13 cellular contexts compared by ENCODE assay signal in genomic region chr6:113586966-113587699, GRCh38.
DNase-seq lines count a peak whose midpoint lies in the region; ATAC-seq and TF ChIP-seq lines count a peak whose summit lies in the region.
"Had no signal": no experiment of that assay in that cellular context is flagged by ENCODE, and none has a peak within 500 bp of the region (broad histone marks: within the 10 kb centered on the region; RNA-seq: fewer than 3 reads in every experiment).

No MANE protein-coding gene starts in this region.

- no peaks in the 10 kb centered on the region for H3K23me2 ChIP-seq in H9 (ENCODE audit: insufficient read length, low read depth, low read length, poor library complexity, severe bottlenecking)

- peak overlapping the region; percentile 8 for H2BK120ac ChIP-seq in H9 (ENCODE audit: low read depth, low read length, poor library complexity, severe bottlenecking)

- H3K36me3 Mint-ChIP-seq in H9 (ENCODE audit: insufficient read depth in 1 of 3, low read depth in 3 of 3): peaks cover 0 to 5% (median 2%) of the 10 kb centered on the region in 3 experiments; a peak in 3 of 7 replicates
- H3K36me3 Mint-ChIP-seq in glutamatergic neuron (ENCODE audit: unreplicated experiment): no peaks in the 10 kb centered on the region
- H3K36me3 Mint-ChIP-seq: activated naive CD4-positive, alpha-beta T cell treated with anti-CD3 and anti-CD28 coated beads, Interleukin-2, amount 50 U/mL, for 24 hours; stimulated activated naive B cell treated with anti-CD40 and anti-IgM and Interleukin-4, amounts not matched to agents 10 μg/mL and 1 μg/mL and 100 μg/mL, for 72 hours had no signal

- no peak for TF ChIP-seq CTCF in H9 (conservative IDR thresholded peaks at IDR 0.05)
- no peak for TF ChIP-seq CTCF in glutamatergic neuron (IDR thresholded peaks at IDR 0.05; ENCODE audit: partially characterized antibody, unreplicated experiment)
- TF ChIP-seq CTCF in mucosa of descending colon (IDR thresholded peaks at IDR 0.05): no peak

- peak overlapping the region; percentile 36 for H3K18ac ChIP-seq in H9 (ENCODE audit: insufficient read length, low read depth, low read length)

- H4K20me1 ChIP-seq in H9 (ENCODE audit: control insufficient read depth, insufficient read depth, insufficient read length): no peaks in the 10 kb centered on the region

- no peaks in the 10 kb centered on the region for H3K79me2 ChIP-seq in H9 (ENCODE audit: insufficient read depth, low read length)

- no peak overlapping the region for H2BK20ac ChIP-seq in H9 (ENCODE audit: low read depth, low read length, poor library complexity, severe bottlenecking)

- H2BK12ac ChIP-seq in H9 (ENCODE audit: insufficient read length, low read depth, low read length): peak overlapping the region; percentile 36

- H3K23ac ChIP-seq in H9 (ENCODE audit: insufficient read length, low read depth, low read length): no peak overlapping the region

- H3K4me3 Mint-ChIP-seq in H9: peak overlapping the region; percentile 38 to 59; a peak in 4 of 5 replicates
- peak overlapping the region; percentile 36 for H3K4me3 Mint-ChIP-seq in glutamatergic neuron (ENCODE audit: unreplicated experiment)
- H3K4me3 Mint-ChIP-seq: activated naive CD4-positive, alpha-beta T cell treated with anti-CD3 and anti-CD28 coated beads, Interleukin-2, amount 50 U/mL, for 24 hours; stimulated activated naive B cell treated with anti-CD40 and anti-IgM and Interleukin-4, amounts not matched to agents 10 μg/mL and 1 μg/mL and 100 μg/mL, for 72 hours had no signal

- H3K4me2 ChIP-seq in H9 (ENCODE audit: insufficient read depth, insufficient read length, low read length): peak overlapping the region; percentile 34

- no peak overlapping the region; the same call in 1 of the 2 replicates for H3K14ac ChIP-seq in H9 (ENCODE audit: insufficient read depth, low read length)

- H4K91ac ChIP-seq in H9 (ENCODE audit: insufficient read length, low read depth, low read length): no peak overlapping the region

- no peak overlapping the region for H3K4ac ChIP-seq in H9 (ENCODE audit: low read depth, low read length)

- no peak overlapping the region for H3K9ac ChIP-seq in H9 (ENCODE audit: extremely low read depth, insufficient read length, low read length)

- intact Hi-C loops in mucosa of descending colon (cut with DNase I, micrococcal nuclease): no loop called here

- no peak overlapping the region for H2AK5ac ChIP-seq in H9 (ENCODE audit: insufficient read length, low read length)

- H3K27me3 ChIP-seq in H9 (ENCODE audit: insufficient read depth, low read length): no peaks in the 10 kb centered on the region
- H3K27me3 ChIP-seq: esophagus squamous epithelium had no signal

- H3K27me3 Mint-ChIP-seq in H9 (ENCODE audit: low read depth) (no peaks in the 10 kb centered on the region), glutamatergic neuron (ENCODE audit: unreplicated experiment) (no peaks in the 10 kb centered on the region)
- H3K27me3 Mint-ChIP-seq: stimulated activated naive B cell treated with anti-CD40 and anti-IgM and Interleukin-4, amounts not matched to agents 10 μg/mL and 1 μg/mL and 100 μg/mL, for 72 hours had no signal

- H3K4me3 ChIP-seq in mucosa of descending colon: no peak overlapping the region
- H3K4me3 ChIP-seq: esophagus squamous epithelium, psoas muscle had no signal

- H3K4me1 Mint-ChIP-seq in H9: peaks cover 54 to 56% of the 10 kb centered on the region in 2 experiments
- H3K4me1 Mint-ChIP-seq in glutamatergic neuron (ENCODE audit: low read depth, unreplicated experiment): peaks cover 13% of the 10 kb centered on the region
- H3K4me1 Mint-ChIP-seq: activated naive CD4-positive, alpha-beta T cell treated with anti-CD3 and anti-CD28 coated beads, Interleukin-2, amount 50 U/mL, for 24 hours had no signal

- H3K9me3 ChIP-seq in H9 (ENCODE audit: control insufficient read depth, low read depth, low read length): no peaks in the 10 kb centered on the region
- H3K9me3 ChIP-seq in mucosa of descending colon: no peaks in the 10 kb centered on the region
- H3K9me3 ChIP-seq: esophagus squamous epithelium, psoas muscle had no signal

- DNase-seq in H9 (peak; percentile 62), NCI-H2227 treated with DMSO at 0.1 percent for 48 hours (lab: John Stamatoyannopoulos, UW) (peak; percentile 27), glutamatergic neuron (no peak), putamen (ENCODE audit: low spot score) (peak; percentile 52), mucosa of descending colon (no peak), NCI-H2081 (lab: John Stamatoyannopoulos, UW) (no peak), Kasumi-1 (lab: John Stamatoyannopoulos, UW) (no peak)
- DNase-seq: esophagus squamous epithelium; psoas muscle; stimulated activated CD4-positive, alpha-beta T cell treated with anti-CD3 and anti-CD28 coated beads, Interleukin-4, amount 100 ng/mL, for 24 hours; stimulated activated naive B cell treated with anti-CD40 and anti-IgM and Interleukin-4, amounts not matched to agents 10 μg/mL and 1 μg/mL and 100 μg/mL, for 72 hours had no signal

- H3K27ac Mint-ChIP-seq in H9: peak overlapping the region; percentile 95 to 98 (median 97)
- peak overlapping the region; percentile 67 for H3K27ac Mint-ChIP-seq in glutamatergic neuron (ENCODE audit: unreplicated experiment)
- H3K27ac Mint-ChIP-seq: activated naive CD4-positive, alpha-beta T cell treated with anti-CD3 and anti-CD28 coated beads, Interleukin-2, amount 50 U/mL, for 24 hours; stimulated activated naive B cell treated with anti-CD40 and anti-IgM and Interleukin-4, amounts not matched to agents 10 μg/mL and 1 μg/mL and 100 μg/mL, for 72 hours had no signal

- no peaks in the 10 kb centered on the region for H3K9me3 Mint-ChIP-seq in H9
- peaks cover 3% of the 10 kb centered on the region for H3K9me3 Mint-ChIP-seq in glutamatergic neuron (ENCODE audit: unreplicated experiment)
- H3K9me3 Mint-ChIP-seq: stimulated activated naive B cell treated with anti-CD40 and anti-IgM and Interleukin-4, amounts not matched to agents 10 μg/mL and 1 μg/mL and 100 μg/mL, for 72 hours had no signal

- no peaks in the 10 kb centered on the region for H3K36me3 ChIP-seq in mucosa of descending colon (ENCODE audit: low read depth)
- H3K36me3 ChIP-seq: esophagus squamous epithelium had no signal

- H3K4me1 ChIP-seq in H9 (ENCODE audit: insufficient read depth, low read length) (peaks cover 13% of the 10 kb centered on the region), mucosa of descending colon (ENCODE audit: low read depth) (no peaks in the 10 kb centered on the region)
- H3K4me1 ChIP-seq: psoas muscle had no signal

- no peak overlapping the region for H2AFZ ChIP-seq in H9 (ENCODE audit: low read length)

- no peak overlapping the region for H4K5ac ChIP-seq in H9 (ENCODE audit: insufficient read length, low read depth, low read length)

- WGBS in H9 (ENCODE audit: extremely low coverage, insufficient read length, low lambda C conversion rate): no CpG with 5 or more reads among the region's 6 CpGs

- H3K27ac ChIP-seq in H9 (ENCODE audit: insufficient read length, low read depth, low read length): peak overlapping the region; percentile 35
- H3K27ac ChIP-seq: esophagus squamous epithelium, psoas muscle, VCaP had no signal

- H4K8ac ChIP-seq in H9 (replicated peaks; ENCODE audit: insufficient read length, low read depth, low read length): no peak overlapping the region

- no peak overlapping the region for H2BK5ac ChIP-seq in H9 (ENCODE audit: insufficient read length, low read length)

- no peak overlapping the region for H2BK15ac ChIP-seq in H9 (ENCODE audit: low read depth, low read length)

- no peak for ATAC-seq in mucosa of descending colon
- ATAC-seq: psoas muscle; stimulated activated naive B cell treated with anti-CD40 and anti-IgM and Interleukin-4, amounts not matched to agents 10 μg/mL and 1 μg/mL and 100 μg/mL, for 72 hours had no signal

- H3K56ac ChIP-seq in H9 (ENCODE audit: insufficient read length, low read depth, low read length): no peak overlapping the region

- H3T11ph ChIP-seq in H9 (ENCODE audit: low read length): peak overlapping the region; percentile 89

- H3K79me1 ChIP-seq in H9 (ENCODE audit: insufficient read depth, low read depth, low read length, poor library complexity, severe bottlenecking): no peaks in the 10 kb centered on the region

Comparison
In these comparisons a context has a peak if more than half of its experiments do, and no peak if none do; other contexts are left out.
1. DNase-seq: peak in H9 (single experiment), NCI-H2227 treated with DMSO at 0.1 percent for 48 hours (single experiment) and putamen (single experiment); none in glutamatergic neuron (single experiment), mucosa of descending colon (0 of 3), NCI-H2081 (0 of 2) and Kasumi-1 (0 of 2).